In the genomic region with DNA sequence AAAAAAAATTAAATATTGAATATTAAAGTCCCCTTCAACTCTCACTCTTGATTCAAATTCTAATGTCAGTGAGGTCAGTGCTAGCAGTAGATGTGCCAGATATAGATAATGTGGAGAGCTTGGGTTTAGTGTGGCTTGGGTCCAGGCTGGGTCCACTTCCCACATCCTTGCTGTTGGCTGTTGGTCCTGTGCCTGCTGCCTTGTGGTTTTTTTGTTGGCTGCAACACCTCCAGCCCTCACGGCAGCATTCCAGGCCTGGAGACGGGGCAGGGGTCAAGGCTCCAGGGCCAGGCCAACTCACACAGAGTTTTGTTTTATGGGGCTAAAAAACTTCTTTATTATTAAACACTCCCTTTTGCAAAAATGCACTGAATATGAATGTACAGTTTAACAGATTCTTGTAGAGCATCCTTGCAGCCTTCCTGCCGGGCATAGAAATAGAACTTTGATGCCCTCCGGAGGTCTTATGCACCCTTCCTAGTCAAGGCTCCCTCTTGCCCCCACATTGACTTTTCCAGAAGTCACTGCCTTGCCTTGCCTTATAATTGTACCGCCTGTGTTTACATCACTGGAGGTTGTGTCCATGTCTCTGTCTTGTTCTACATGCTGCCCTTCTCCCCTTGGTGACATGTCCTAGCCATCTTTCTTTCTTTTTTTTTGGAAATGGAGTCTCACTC, we compare ENCODE assay signal across 1 cellular context.
A peak's percentile ranks its signal among the peaks of the same experiment; 100 is the strongest.
TF ChIP-seq lines count a peak whose summit lies in the region.

No MANE protein-coding gene starts in this region.

TF ChIP-seq in HepG2, 621 proteins besides CTCF, POLR2A, EP300 and RAD21:
- TF ChIP-seq ZNF121 (CRISPR knock-in tag; IDR thresholded peaks at IDR 0.05) (peak; percentile 95), SMAD3 (CRISPR knock-in tag; IDR thresholded peaks at IDR 0.05) (no peak), GZF1 (CRISPR knock-in tag; IDR thresholded peaks at IDR 0.05) (no peak), TBX2 (CRISPR knock-in tag; IDR thresholded peaks at IDR 0.05; ENCODE audit: borderline replicate concordance) (peak; percentile 41; the same call in 1 of the 2 replicates), ZNF331 (CRISPR knock-in tag; IDR thresholded peaks at IDR 0.05) (peak; percentile 21; the same call in 1 of the 2 replicates), SMC3 (IDR thresholded peaks at IDR 0.05; ENCODE audit: low read length) (peak; percentile 17; the same call in 1 of the 2 replicates), CCAR2 (optimal IDR thresholded peaks at IDR 0.05; ENCODE audit: low read depth, low read length) (no peak), ZMYM3 (CRISPR knock-in tag; IDR thresholded peaks at IDR 0.05) (0 out of 2 replicates have a peak, but pooled peaks have one; percentile 15), MYC (CRISPR knock-in tag; IDR thresholded peaks at IDR 0.05; ENCODE audit: borderline replicate concordance) (no peak), RARA (CRISPR knock-in tag; IDR thresholded peaks at IDR 0.05) (0 out of 2 replicates have a peak, but pooled peaks have one; percentile 19), ZNF205 (CRISPR knock-in tag; IDR thresholded peaks at IDR 0.05) (0 out of 2 replicates have a peak, but pooled peaks have one; percentile 49), STAG1 (CRISPR knock-in tag; IDR thresholded peaks at IDR 0.05) (peak; percentile 54), ZNF17 (CRISPR knock-in tag; IDR thresholded peaks at IDR 0.05) (no peak), FOXK1 (CRISPR knock-in tag; IDR thresholded peaks at IDR 0.05; ENCODE audit: borderline replicate concordance, low read depth) (no peak), HNF4A (CRISPR knock-in tag; IDR thresholded peaks at IDR 0.05) (peak; percentile 45), ZNF20 (CRISPR knock-in tag; IDR thresholded peaks at IDR 0.05) (no peak), ZNF572 (CRISPR knock-in tag; IDR thresholded peaks at IDR 0.05) (no peak), NCOA2 (CRISPR knock-in tag; IDR thresholded peaks at IDR 0.05) (0 out of 2 replicates have a peak, but pooled peaks have one; percentile 14), HNRNPUL1 (IDR thresholded peaks at IDR 0.05; ENCODE audit: low read depth, low read length) (no peak), ZNF326 (CRISPR knock-in tag; IDR thresholded peaks at IDR 0.05; ENCODE audit: borderline replicate concordance) (no peak), TEAD3 (CRISPR knock-in tag; optimal IDR thresholded peaks at IDR 0.05; ENCODE audit: borderline replicate concordance) (peak; percentile 74), TARDBP (CRISPR knock-in tag; IDR thresholded peaks at IDR 0.05) (0 out of 2 replicates have a peak, but pooled peaks have one; percentile 26), ARID2 (CRISPR knock-in tag; IDR thresholded peaks at IDR 0.05; ENCODE audit: borderline replicate concordance) (no peak), ZBTB3 (CRISPR knock-in tag; IDR thresholded peaks at IDR 0.05; ENCODE audit: borderline replicate concordance, low read depth) (no peak), FIP1L1 (IDR thresholded peaks at IDR 0.05; ENCODE audit: borderline replicate concordance, insufficient read depth, low read depth, low read length) (no peak), ZNF232 (CRISPR knock-in tag; IDR thresholded peaks at IDR 0.05; ENCODE audit: borderline replicate concordance) (peak; percentile 95), PPARG (CRISPR knock-in tag; conservative IDR thresholded peaks at IDR 0.05) (no peak), NR2F6 (IDR thresholded peaks at IDR 0.05) (peak; percentile 46; the same call in 1 of the 2 replicates), NR2F6 (CRISPR knock-in tag; IDR thresholded peaks at IDR 0.05) (peak; percentile 78)
- TF ChIP-seq, protein P1, sequence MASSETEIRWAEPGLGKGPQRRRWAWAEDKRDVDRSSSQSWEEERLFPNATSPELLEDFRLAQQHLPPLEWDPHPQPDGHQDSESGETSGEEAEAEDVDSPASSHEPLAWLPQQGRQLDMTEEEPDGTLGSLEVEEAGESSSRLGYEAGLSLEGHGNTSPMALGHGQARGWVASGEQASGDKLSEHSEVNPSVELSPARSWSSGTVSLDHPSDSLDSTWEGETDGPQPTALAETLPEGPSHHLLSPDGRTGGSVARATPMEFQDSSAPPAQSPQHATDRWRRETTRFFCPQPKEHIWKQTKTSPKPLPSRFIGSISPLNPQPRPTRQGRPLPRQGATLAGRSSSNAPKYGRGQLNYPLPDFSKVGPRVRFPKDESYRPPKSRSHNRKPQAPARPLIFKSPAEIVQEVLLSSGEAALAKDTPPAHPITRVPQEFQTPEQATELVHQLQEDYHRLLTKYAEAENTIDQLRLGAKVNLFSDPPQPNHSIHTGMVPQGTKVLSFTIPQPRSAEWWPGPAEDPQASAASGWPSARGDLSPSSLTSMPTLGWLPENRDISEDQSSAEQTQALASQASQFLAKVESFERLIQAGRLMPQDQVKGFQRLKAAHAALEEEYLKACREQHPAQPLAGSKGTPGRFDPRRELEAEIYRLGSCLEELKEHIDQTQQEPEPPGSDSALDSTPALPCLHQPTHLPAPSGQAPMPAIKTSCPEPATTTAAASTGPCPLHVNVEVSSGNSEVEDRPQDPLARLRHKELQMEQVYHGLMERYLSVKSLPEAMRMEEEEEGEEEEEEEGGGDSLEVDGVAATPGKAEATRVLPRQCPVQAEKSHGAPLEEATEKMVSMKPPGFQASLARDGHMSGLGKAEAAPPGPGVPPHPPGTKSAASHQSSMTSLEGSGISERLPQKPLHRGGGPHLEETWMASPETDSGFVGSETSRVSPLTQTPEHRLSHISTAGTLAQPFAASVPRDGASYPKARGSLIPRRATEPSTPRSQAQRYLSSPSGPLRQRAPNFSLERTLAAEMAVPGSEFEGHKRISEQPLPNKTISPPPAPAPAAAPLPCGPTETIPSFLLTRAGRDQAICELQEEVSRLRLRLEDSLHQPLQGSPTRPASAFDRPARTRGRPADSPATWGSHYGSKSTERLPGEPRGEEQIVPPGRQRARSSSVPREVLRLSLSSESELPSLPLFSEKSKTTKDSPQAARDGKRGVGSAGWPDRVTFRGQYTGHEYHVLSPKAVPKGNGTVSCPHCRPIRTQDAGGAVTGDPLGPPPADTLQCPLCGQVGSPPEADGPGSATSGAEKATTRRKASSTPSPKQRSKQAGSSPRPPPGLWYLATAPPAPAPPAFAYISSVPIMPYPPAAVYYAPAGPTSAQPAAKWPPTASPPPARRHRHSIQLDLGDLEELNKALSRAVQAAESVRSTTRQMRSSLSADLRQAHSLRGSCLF (CRISPR knock-in tag; IDR thresholded peaks at IDR 0.05; ENCODE audit: borderline replicate concordance) = no peak
- TF ChIP-seq, protein P2, sequence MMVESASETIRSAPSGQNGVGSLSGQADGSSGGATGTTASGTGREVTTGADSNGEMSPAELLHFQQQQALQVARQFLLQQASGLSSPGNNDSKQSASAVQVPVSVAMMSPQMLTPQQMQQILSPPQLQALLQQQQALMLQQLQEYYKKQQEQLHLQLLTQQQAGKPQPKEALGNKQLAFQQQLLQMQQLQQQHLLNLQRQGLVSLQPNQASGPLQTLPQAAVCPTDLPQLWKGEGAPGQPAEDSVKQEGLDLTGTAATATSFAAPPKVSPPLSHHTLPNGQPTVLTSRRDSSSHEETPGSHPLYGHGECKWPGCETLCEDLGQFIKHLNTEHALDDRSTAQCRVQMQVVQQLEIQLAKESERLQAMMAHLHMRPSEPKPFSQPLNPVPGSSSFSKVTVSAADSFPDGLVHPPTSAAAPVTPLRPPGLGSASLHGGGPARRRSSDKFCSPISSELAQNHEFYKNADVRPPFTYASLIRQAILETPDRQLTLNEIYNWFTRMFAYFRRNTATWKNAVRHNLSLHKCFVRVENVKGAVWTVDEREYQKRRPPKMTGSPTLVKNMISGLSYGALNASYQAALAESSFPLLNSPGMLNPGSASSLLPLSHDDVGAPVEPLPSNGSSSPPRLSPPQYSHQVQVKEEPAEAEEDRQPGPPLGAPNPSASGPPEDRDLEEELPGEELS (CRISPR knock-in tag; IDR thresholded peaks at IDR 0.05) = peak; percentile 12; the same call in 1 of the 2 replicates
- TF ChIP-seq, protein P3, sequence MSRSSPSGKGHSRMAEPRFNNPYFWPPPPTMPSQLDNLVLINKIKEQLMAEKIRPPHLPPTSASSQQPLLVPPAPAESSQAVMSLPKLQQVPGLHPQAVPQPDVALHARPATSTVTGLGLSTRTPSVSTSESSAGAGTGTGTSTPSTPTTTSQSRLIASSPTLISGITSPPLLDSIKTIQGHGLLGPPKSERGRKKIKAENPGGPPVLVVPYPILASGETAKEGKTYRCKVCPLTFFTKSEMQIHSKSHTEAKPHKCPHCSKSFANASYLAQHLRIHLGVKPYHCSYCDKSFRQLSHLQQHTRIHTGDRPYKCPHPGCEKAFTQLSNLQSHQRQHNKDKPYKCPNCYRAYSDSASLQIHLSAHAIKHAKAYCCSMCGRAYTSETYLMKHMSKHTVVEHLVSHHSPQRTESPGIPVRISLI (CRISPR knock-in tag; IDR thresholded peaks at IDR 0.05; ENCODE audit: borderline replicate concordance) = peak; percentile 30; the same call in 1 of the 2 replicates
- TF ChIP-seq, protein P4, sequence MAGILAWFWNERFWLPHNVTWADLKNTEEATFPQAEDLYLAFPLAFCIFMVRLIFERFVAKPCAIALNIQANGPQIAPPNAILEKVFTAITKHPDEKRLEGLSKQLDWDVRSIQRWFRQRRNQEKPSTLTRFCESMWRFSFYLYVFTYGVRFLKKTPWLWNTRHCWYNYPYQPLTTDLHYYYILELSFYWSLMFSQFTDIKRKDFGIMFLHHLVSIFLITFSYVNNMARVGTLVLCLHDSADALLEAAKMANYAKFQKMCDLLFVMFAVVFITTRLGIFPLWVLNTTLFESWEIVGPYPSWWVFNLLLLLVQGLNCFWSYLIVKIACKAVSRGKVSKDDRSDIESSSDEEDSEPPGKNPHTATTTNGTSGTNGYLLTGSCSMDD (CRISPR knock-in tag; IDR thresholded peaks at IDR 0.05) = no peak
- TF ChIP-seq, protein P5, sequence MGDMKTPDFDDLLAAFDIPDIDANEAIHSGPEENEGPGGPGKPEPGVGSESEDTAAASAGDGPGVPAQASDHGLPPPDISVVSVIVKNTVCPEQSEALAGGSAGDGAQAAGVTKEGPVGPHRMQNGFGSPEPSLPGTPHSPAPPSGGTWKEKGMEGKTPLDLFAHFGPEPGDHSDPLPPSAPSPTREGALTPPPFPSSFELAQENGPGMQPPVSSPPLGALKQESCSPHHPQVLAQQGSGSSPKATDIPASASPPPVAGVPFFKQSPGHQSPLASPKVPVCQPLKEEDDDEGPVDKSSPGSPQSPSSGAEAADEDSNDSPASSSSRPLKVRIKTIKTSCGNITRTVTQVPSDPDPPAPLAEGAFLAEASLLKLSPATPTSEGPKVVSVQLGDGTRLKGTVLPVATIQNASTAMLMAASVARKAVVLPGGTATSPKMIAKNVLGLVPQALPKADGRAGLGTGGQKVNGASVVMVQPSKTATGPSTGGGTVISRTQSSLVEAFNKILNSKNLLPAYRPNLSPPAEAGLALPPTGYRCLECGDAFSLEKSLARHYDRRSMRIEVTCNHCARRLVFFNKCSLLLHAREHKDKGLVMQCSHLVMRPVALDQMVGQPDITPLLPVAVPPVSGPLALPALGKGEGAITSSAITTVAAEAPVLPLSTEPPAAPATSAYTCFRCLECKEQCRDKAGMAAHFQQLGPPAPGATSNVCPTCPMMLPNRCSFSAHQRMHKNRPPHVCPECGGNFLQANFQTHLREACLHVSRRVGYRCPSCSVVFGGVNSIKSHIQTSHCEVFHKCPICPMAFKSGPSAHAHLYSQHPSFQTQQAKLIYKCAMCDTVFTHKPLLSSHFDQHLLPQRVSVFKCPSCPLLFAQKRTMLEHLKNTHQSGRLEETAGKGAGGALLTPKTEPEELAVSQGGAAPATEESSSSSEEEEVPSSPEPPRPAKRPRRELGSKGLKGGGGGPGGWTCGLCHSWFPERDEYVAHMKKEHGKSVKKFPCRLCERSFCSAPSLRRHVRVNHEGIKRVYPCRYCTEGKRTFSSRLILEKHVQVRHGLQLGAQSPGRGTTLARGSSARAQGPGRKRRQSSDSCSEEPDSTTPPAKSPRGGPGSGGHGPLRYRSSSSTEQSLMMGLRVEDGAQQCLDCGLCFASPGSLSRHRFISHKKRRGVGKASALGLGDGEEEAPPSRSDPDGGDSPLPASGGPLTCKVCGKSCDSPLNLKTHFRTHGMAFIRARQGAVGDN (CRISPR knock-in tag; IDR thresholded peaks at IDR 0.05) = peak; percentile 55
- TF ChIP-seq, protein P6, sequence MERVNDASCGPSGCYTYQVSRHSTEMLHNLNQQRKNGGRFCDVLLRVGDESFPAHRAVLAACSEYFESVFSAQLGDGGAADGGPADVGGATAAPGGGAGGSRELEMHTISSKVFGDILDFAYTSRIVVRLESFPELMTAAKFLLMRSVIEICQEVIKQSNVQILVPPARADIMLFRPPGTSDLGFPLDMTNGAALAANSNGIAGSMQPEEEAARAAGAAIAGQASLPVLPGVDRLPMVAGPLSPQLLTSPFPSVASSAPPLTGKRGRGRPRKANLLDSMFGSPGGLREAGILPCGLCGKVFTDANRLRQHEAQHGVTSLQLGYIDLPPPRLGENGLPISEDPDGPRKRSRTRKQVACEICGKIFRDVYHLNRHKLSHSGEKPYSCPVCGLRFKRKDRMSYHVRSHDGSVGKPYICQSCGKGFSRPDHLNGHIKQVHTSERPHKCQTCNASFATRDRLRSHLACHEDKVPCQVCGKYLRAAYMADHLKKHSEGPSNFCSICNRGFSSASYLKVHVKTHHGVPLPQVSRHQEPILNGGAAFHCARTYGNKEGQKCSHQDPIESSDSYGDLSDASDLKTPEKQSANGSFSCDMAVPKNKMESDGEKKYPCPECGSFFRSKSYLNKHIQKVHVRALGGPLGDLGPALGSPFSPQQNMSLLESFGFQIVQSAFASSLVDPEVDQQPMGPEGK (CRISPR knock-in tag; IDR thresholded peaks at IDR 0.05) = peak; percentile 8; the same call in 1 of the 2 replicates
- TF ChIP-seq, protein P7, sequence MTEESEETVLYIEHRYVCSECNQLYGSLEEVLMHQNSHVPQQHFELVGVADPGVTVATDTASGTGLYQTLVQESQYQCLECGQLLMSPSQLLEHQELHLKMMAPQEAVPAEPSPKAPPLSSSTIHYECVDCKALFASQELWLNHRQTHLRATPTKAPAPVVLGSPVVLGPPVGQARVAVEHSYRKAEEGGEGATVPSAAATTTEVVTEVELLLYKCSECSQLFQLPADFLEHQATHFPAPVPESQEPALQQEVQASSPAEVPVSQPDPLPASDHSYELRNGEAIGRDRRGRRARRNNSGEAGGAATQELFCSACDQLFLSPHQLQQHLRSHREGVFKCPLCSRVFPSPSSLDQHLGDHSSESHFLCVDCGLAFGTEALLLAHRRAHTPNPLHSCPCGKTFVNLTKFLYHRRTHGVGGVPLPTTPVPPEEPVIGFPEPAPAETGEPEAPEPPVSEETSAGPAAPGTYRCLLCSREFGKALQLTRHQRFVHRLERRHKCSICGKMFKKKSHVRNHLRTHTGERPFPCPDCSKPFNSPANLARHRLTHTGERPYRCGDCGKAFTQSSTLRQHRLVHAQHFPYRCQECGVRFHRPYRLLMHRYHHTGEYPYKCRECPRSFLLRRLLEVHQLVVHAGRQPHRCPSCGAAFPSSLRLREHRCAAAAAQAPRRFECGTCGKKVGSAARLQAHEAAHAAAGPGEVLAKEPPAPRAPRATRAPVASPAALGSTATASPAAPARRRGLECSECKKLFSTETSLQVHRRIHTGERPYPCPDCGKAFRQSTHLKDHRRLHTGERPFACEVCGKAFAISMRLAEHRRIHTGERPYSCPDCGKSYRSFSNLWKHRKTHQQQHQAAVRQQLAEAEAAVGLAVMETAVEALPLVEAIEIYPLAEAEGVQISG (CRISPR knock-in tag; IDR thresholded peaks at IDR 0.05) = 0 out of 2 replicates have a peak, but pooled peaks have one; percentile 15
